8 cellular contexts compared by ENCODE assay signal in the genomic region with DNA sequence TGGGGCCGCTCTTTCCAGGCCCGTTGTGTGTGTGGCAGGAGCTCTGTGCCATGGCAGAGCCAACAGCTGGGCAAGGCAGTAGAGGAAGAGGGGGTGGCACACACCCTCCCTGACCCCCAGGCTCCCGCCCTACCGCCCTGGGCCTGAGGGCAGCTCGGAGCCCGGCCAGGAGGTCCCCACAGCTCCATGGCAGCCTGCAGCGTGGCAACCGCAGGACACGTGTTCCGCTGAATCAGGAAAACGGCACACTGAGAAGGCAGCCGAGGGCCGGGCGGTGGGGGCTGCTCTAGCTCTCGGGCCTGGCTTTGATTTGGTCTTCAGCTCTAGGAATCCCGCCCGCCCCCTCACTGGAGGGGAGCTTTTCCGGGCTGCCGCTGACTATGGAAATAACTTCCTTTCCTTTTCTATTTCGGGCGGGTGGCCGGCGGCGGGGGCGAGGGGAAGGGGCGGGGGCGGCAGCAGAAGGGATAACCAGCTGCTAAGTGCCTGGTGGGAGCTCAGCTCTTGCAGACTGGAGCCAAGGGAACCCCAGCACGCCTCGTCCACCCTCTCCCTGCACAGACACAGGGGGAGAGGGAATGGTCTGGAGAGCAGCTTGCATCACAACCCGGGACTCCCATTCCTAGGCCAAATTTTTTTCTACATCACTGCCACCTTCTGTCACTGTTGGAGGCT. TPM values are rescaled to one million over a fixed set of nuclear protein-coding genes. Genes with fewer than 3 reads are reported as not detected.
A peak's percentile ranks its signal among the peaks of the same experiment; 100 is the strongest.
DNase-seq lines count a peak whose midpoint lies in the region; ATAC-seq and TF ChIP-seq lines count a peak whose summit lies in the region.

No MANE protein-coding gene starts in this region.

- ATAC-seq in Panc1 (no peak), GM19455 (IDR thresholded peaks at IDR 0.05; ENCODE audit: unreplicated experiment) (no peak), GM21717 (IDR thresholded peaks at IDR 0.05; ENCODE audit: unreplicated experiment) (no peak)

- POLR2A ChIA-PET in Panc1 (lab: Charles Lee), result interaction anchor here (0.6 to 0.8 kb wide), 5 partner anchors 35 to 121 kb away, joined by 3 to 5 read pairs (median 4); no protein-coding TSS in a partner anchor

- H3K36me3 ChIP-seq in Panc1 (ENCODE audit: control insufficient read depth, insufficient read depth, low read length), result peaks cover 3% of the 10 kb centered on the region; the same call in 1 of the 2 replicates
- H3K36me3 ChIP-seq in breast epithelium, result no peaks in the 10 kb centered on the region
- H3K36me3 ChIP-seq in sigmoid colon, result peaks cover 12 to 62% (median 23%) of the 10 kb centered on the region in 4 donors

- in situ Hi-C loops in Panc1 (cut with HindIII; ENCODE audit: low pct_unique_long_range_greater_than_20kb, low sequenced_read_pairs), result no loop called here

- H3K27me3 ChIP-seq in Panc1 (ENCODE audit: control insufficient read depth, insufficient read depth, low read length) (no peaks in the 10 kb centered on the region), breast epithelium (no peaks in the 10 kb centered on the region), sigmoid colon (no peaks in the 10 kb centered on the region)

- no TSS peak for BruUV-seq in Panc1 (replicated peaks; lab: Mats Ljungman, UMichigan)

- peak; percentile 97 for DNase-seq in ELR (ENCODE audit: low read depth)
- no peak for DNase-seq in Panc1 (ENCODE audit: low read depth, low spot score)
- DNase-seq in breast epithelium (ENCODE audit: low spot score in 2 of 2), result peak in 1 of 2 donors; percentile 74
- peak; percentile 92 for DNase-seq in iPS-NIHi7 (ENCODE audit: extremely low spot score)
- DNase-seq in sigmoid colon, result peak; percentile 89
- no peak for DNase-seq in NAMALWA (ENCODE audit: low spot score)

- H3K4me1 ChIP-seq in Panc1 (ENCODE audit: control insufficient read depth, insufficient read depth, low read length) (peaks cover 73% of the 10 kb centered on the region), breast epithelium (peaks cover 21 to 26% of the 10 kb centered on the region in 2 donors), sigmoid colon (peaks cover 0 to 95% (median 86%) of the 10 kb centered on the region in 4 donors)

- H3K27ac ChIP-seq in Panc1 (ENCODE audit: low read length) (peak overlapping the region; percentile 95), breast epithelium (peak overlapping the region; percentile 85 to 90), sigmoid colon (peak overlapping the region; percentile 87 to 97 (median 94))

- TF ChIP-seq CTCF in Panc1 (IDR thresholded peaks at IDR 0.05) (no peak), breast epithelium (IDR thresholded peaks at IDR 0.05) (no peak), sigmoid colon (IDR thresholded peaks at IDR 0.05) (no peak)

- H3K9me3 ChIP-seq in Panc1 (ENCODE audit: control insufficient read depth, insufficient read depth, low read depth, low read length), result no peaks in the 10 kb centered on the region
- no peaks in the 10 kb centered on the region for H3K9me3 ChIP-seq in breast epithelium
- H3K9me3 ChIP-seq in sigmoid colon, result no peaks in the 10 kb centered on the region

- H3K4me3 ChIP-seq in Panc1 (ENCODE audit: low read depth in 2 of 2, low read length in 2 of 2) (no peak overlapping the region), breast epithelium (peak overlapping the region; percentile 3 to 61 (median 37)), sigmoid colon (peak overlapping the region in 3 of 4 donors; percentile 13 to 21 (median 19))

- TF ChIP-seq POLR2A in breast epithelium (IDR thresholded peaks at IDR 0.05) (no peak), sigmoid colon (IDR thresholded peaks at IDR 0.05) (no peak)

- WGBS in sigmoid colon, 2 donors, result 41 to 82% methylated on average over 30 of the region's 30 CpGs

- intact Hi-C loops in Panc1 (cut with micrococcal nuclease; ENCODE audit: unreplicated experiment), result loop anchor here (5.0 kb wide), 1 partner anchor 73 kb away; no protein-coding TSS in a partner anchor
- intact Hi-C loops in breast epithelium (cut with DNase I; ENCODE audit: low total_unique reads), result no loop called here
- intact Hi-C loops in sigmoid colon (cut with DNase I), result no loop called here

- CTCF ChIA-PET in Panc1 (lab: Charles Lee), result interaction anchor here (0.6 to 1.4 kb wide), 7 partner anchors 10 to 70 kb away, joined by 3 to 8 read pairs (median 3); no protein-coding TSS in a partner anchor

- TF ChIP-seq EP300 in sigmoid colon (IDR thresholded peaks at IDR 0.05), result no peak

RNA-seq across cellular contexts. Expression of a gene that starts 24.7 kb away (rescaled TPM):
- 85.4 TPM for total RNA-seq in Panc1 (2021; ENCODE audit: unreplicated experiment)
- polyA plus RNA-seq in Panc1 (2012; ENCODE audit: insufficient read length), result 76.8 TPM
- total RNA-seq in breast epithelium, result 10 to 100 TPM in 1 of 3 donors, 1 to 10 TPM in 2; 7.5 to 10.7 (median 8.2) TPM
- total RNA-seq in sigmoid colon, result 10 to 100 TPM in 3 of 4 donors, 1 to 10 TPM in 1; 9.5 to 15.1 (median 13.3) TPM
- 10 to 100 TPM; 16.6 to 43.9 (median 17.4) TPM for polyA plus RNA-seq in sigmoid colon

Comparison
In these comparisons a context has a peak if more than half of its experiments do, and no peak if none do; other contexts are left out.
1. DNase-seq: peak in ELR (single experiment), iPS-NIHi7 (single experiment) and sigmoid colon (single experiment); none in Panc1 (single experiment) and NAMALWA (single experiment).
2. H3K4me3 ChIP-seq: peak in breast epithelium (3 of 3) and sigmoid colon (3 of 4); none in Panc1 (0 of 2).
3. Peak in every context shown above with its lines, with median percentiles within 50 percentile points of each other: H3K27ac ChIP-seq.